24 cellular contexts compared by ENCODE assay signal in the genomic region with DNA sequence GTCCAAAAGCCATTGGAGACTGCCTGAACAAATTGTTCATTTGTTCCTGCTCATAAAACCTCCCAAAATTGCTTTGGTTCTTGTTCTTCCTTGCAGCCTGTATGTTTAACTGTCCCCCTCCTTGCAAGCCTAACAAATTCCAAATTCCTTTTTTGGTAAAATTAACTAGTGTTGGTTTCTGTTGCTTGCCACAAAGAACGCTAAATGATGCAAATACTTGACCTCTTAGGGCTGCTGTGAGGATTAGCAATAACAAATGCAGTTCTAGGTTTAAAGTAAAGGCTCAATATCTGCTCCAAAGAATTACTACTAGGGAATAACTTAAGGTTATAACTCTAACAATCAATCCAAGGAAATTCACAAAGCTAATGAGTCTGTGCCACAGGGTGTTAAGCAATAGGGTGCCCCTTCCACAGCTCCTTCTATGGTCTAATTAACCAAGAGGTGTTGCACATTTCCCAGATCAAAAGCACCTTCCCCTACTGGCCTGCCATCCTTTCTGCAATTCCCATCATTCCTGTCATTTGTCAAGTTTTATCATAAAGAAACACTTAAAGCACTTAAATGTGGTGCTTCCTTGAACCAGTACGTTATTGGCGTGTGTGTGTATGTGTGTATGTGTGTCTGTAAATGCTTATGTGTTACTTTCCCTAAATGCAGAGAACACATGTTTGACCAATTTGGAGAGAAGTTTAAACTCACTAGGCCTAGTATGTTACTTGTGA.
DNase-seq lines count a peak whose midpoint lies in the region; ATAC-seq, FAIRE-seq and TF ChIP-seq lines count a peak whose summit lies in the region.
"Had no signal": no experiment of that assay in that cellular context is flagged by ENCODE, and none has a peak within 500 bp of the region (broad histone marks: within the 10 kb centered on the region; RNA-seq: fewer than 3 reads in every experiment).

No MANE protein-coding gene starts in this region.

- no peaks in the 10 kb centered on the region for H3K9me3 ChIP-seq in astrocyte (ENCODE audit: insufficient read depth, low read depth, low read length)
- H3K9me3 ChIP-seq in CD8-positive, alpha-beta memory T cell (ENCODE audit: low read length) = no peaks in the 10 kb centered on the region
- H3K9me3 ChIP-seq: BE2C had no signal

- no peak overlapping the region for H3K27ac ChIP-seq in astrocyte (ENCODE audit: low read depth, low read length)
- no peak overlapping the region for H3K27ac ChIP-seq in CD8-positive, alpha-beta memory T cell (ENCODE audit: low read depth, low read length)
- H3K27ac ChIP-seq: RWPE1 had no signal

- no peaks in the 10 kb centered on the region for H3K27me3 ChIP-seq in astrocyte (ENCODE audit: insufficient read depth, low read length)
- no peaks in the 10 kb centered on the region for H3K27me3 ChIP-seq in CD8-positive, alpha-beta memory T cell (ENCODE audit: insufficient read depth, low read length, poor library complexity, severe bottlenecking)
- H3K27me3 ChIP-seq: BE2C had no signal

- H3K4me3 Mint-ChIP-seq in astrocyte (ENCODE audit: unreplicated experiment) = no peak overlapping the region
- no peak overlapping the region for H3K4me3 Mint-ChIP-seq in CD8-positive, alpha-beta memory T cell
- H3K4me3 Mint-ChIP-seq: CD14-positive monocyte had no signal

- no peaks in the 10 kb centered on the region for H3K36me3 ChIP-seq in astrocyte (ENCODE audit: insufficient read depth, low read length)
- H3K36me3 ChIP-seq in CD8-positive, alpha-beta memory T cell (ENCODE audit: insufficient read depth, low read length) = no peaks in the 10 kb centered on the region
- H3K36me3 ChIP-seq: BE2C had no signal

- DNase-seq in EH (ENCODE audit: low read depth) (peak; percentile 46), astrocyte (ENCODE audit: low read depth) (peak; percentile 9), fibroblast of mammary gland (ENCODE audit: low read depth) (peak; percentile 33), skeletal muscle cell (ENCODE audit: low read depth) (peak; percentile 34), NCI-H1417 treated with DMSO at 0.1 percent for 48 hours (lab: John Stamatoyannopoulos, UW) (no peak), NCI-H1436 treated with DMSO at 0.1 percent for 48 hours (lab: John Stamatoyannopoulos, UW) (no peak)
- DNase-seq in CD8-positive, alpha-beta memory T cell = no peak
- no peak for DNase-seq in activated naive CD4-positive, alpha-beta T cell treated with anti-CD3 and anti-CD28 coated beads, Interleukin-2, amount 50 U/mL, for 72 hours (ENCODE audit: low spot score in 2 of 2)
- DNase-seq: BE2C, Calu3, DMS79 treated with DMSO at 0.1 percent for 48 hours, GOT3, KBM-7, MV-4-11, NCI-H1105, NCI-H2029 treated with DMSO at 0.1 percent for 48 hours, NCI-H69, SHP77, T-helper 1 cell had no signal

- H3K79me2 ChIP-seq in astrocyte (ENCODE audit: insufficient read depth, low read length) = no peaks in the 10 kb centered on the region

- ATAC-seq in activated naive CD4-positive, alpha-beta T cell treated with anti-CD3 and anti-CD28 coated beads, Interleukin-2, amount 50 U/mL, for 72 hours = no peak
- ATAC-seq: Panc1 had no signal

- no peak overlapping the region for H3K27ac Mint-ChIP-seq in astrocyte (ENCODE audit: unreplicated experiment)
- no peak overlapping the region for H3K27ac Mint-ChIP-seq in CD8-positive, alpha-beta memory T cell
- no peak overlapping the region for H3K27ac Mint-ChIP-seq in activated naive CD4-positive, alpha-beta T cell treated with anti-CD3 and anti-CD28 coated beads, Interleukin-2, amount 50 U/mL, for 72 hours
- H3K27ac Mint-ChIP-seq: CD14-positive monocyte had no signal

- H3K9me3 Mint-ChIP-seq in astrocyte (ENCODE audit: unreplicated experiment) = peaks cover 11% of the 10 kb centered on the region
- H3K9me3 Mint-ChIP-seq in CD8-positive, alpha-beta memory T cell = no peaks in the 10 kb centered on the region
- peaks cover 0 to 4% of the 10 kb centered on the region in 2 donors for H3K9me3 Mint-ChIP-seq in activated naive CD4-positive, alpha-beta T cell treated with anti-CD3 and anti-CD28 coated beads, Interleukin-2, amount 50 U/mL, for 72 hours

- no peaks in the 10 kb centered on the region for H4K20me1 ChIP-seq in astrocyte (ENCODE audit: insufficient read depth, low read length)

- no peak overlapping the region for H3K9ac ChIP-seq in astrocyte (ENCODE audit: low read length)

- peaks cover 2% of the 10 kb centered on the region for H3K27me3 Mint-ChIP-seq in astrocyte (ENCODE audit: low read depth, unreplicated experiment)
- H3K27me3 Mint-ChIP-seq in CD8-positive, alpha-beta memory T cell = peaks cover 6 to 37% of the 10 kb centered on the region in 2 donors

- POLR2A ChIA-PET in CD8-positive, alpha-beta memory T cell (lab: Charles Lee) = no interaction called here

- peaks cover 27% of the 10 kb centered on the region for H3K4me1 Mint-ChIP-seq in astrocyte (ENCODE audit: low read depth, unreplicated experiment)
- H3K4me1 Mint-ChIP-seq in CD8-positive, alpha-beta memory T cell = peaks cover 0 to 6% (median 0%) of the 10 kb centered on the region in 3 donors
- H3K4me1 Mint-ChIP-seq: CD14-positive monocyte had no signal

- H2AFZ ChIP-seq in astrocyte (ENCODE audit: low read depth, low read length) = no peak overlapping the region

- peaks cover 2% of the 10 kb centered on the region for H3K36me3 Mint-ChIP-seq in astrocyte (ENCODE audit: low read depth, unreplicated experiment)
- H3K36me3 Mint-ChIP-seq in CD8-positive, alpha-beta memory T cell = no peaks in the 10 kb centered on the region
- peaks cover 0 to 17% of the 10 kb centered on the region in 2 donors for H3K36me3 Mint-ChIP-seq in activated naive CD4-positive, alpha-beta T cell treated with anti-CD3 and anti-CD28 coated beads, Interleukin-2, amount 50 U/mL, for 72 hours
- H3K36me3 Mint-ChIP-seq: CD14-positive monocyte had no signal

- no peak overlapping the region for H3K4me3 ChIP-seq in astrocyte (ENCODE audit: insufficient read depth, low read depth, low read length)
- no peak overlapping the region for H3K4me3 ChIP-seq in fibroblast of mammary gland (ENCODE audit: control insufficient read depth, low read depth, low read length)
- H3K4me3 ChIP-seq in skeletal muscle cell (ENCODE audit: low read depth, low read length) = no peak overlapping the region
- no peak overlapping the region for H3K4me3 ChIP-seq in CD8-positive, alpha-beta memory T cell (ENCODE audit: low read length)

- CTCF ChIA-PET in CD8-positive, alpha-beta memory T cell (lab: Charles Lee) = no interaction called here

- no peak for FAIRE-seq in astrocyte (lab: Jason Lieb, UNC)
- FAIRE-seq: A204.1, HTR-8/SVneo had no signal

- H3K4me1 ChIP-seq in astrocyte (ENCODE audit: insufficient read depth, low read length) = no peaks in the 10 kb centered on the region
- no peaks in the 10 kb centered on the region for H3K4me1 ChIP-seq in CD8-positive, alpha-beta memory T cell (ENCODE audit: insufficient read depth, low read length)
- H3K4me1 ChIP-seq: BE2C had no signal

- no peak overlapping the region for H3K4me2 ChIP-seq in astrocyte (ENCODE audit: low read length)

- TF ChIP-seq CTCF in astrocyte (IDR thresholded peaks at IDR 0.05; ENCODE audit: insufficient read depth, low read depth, low read length) (no peak), fibroblast of mammary gland (conservative IDR thresholded peaks at IDR 0.05; ENCODE audit: control insufficient read depth, insufficient read depth, low read depth, low read length) (no peak)

Comparison
In these comparisons a context has a peak if more than half of its experiments do, and no peak if none do; other contexts are left out.
1. DNase-seq: peak in EH (single experiment), astrocyte (single experiment), fibroblast of mammary gland (single experiment) and skeletal muscle cell (single experiment); none in CD8-positive, alpha-beta memory T cell (0 of 5), NCI-H1417 treated with DMSO at 0.1 percent for 48 hours (single experiment), activated naive CD4-positive, alpha-beta T cell treated with anti-CD3 and anti-CD28 coated beads, Interleukin-2, amount 50 U/mL, for 72 hours (0 of 2) and NCI-H1436 treated with DMSO at 0.1 percent for 48 hours (single experiment).